8 cellular contexts compared by ENCODE assay signal in genomic region chr14:73136085-73136386, GRCh38. TPM values are rescaled to one million over a fixed set of nuclear protein-coding genes. Genes with fewer than 3 reads are reported as not detected.
DNase-seq lines count a peak whose midpoint lies in the region; ATAC-seq, FAIRE-seq and TF ChIP-seq lines count a peak whose summit lies in the region.

No MANE protein-coding gene starts in this region.

- H3K9me3 ChIP-seq in Caco-2 = no peaks in the 10 kb centered on the region
- no peaks in the 10 kb centered on the region for H3K9me3 ChIP-seq in Peyer's patch
- no peaks in the 10 kb centered on the region for H3K9me3 ChIP-seq in pancreas

- no peak for TF ChIP-seq CTCF in Caco-2 (IDR thresholded peaks at IDR 0.05; ENCODE audit: insufficient read depth in 1 of 2, low read depth in 1 of 2, low read length in 1 of 2, severe bottlenecking in 1 of 2, unreplicated experiment in 1 of 2)
- no peak for TF ChIP-seq CTCF in Peyer's patch (IDR thresholded peaks at IDR 0.05)
- no peak for TF ChIP-seq CTCF in epithelial cell of proximal tubule (conservative IDR thresholded peaks at IDR 0.05; ENCODE audit: low read depth, low read length)
- TF ChIP-seq CTCF in pancreas (IDR thresholded peaks at IDR 0.05) = no peak

- H3K36me3 ChIP-seq in Caco-2 (ENCODE audit: control insufficient read depth, insufficient read depth, low read length) = no peaks in the 10 kb centered on the region
- H3K36me3 ChIP-seq in Peyer's patch = no peaks in the 10 kb centered on the region
- no peaks in the 10 kb centered on the region for H3K36me3 ChIP-seq in pancreas

- no peak for ATAC-seq in pancreas

- peak overlapping the region; percentile 82 for H3K4me3 ChIP-seq in Caco-2 (ENCODE audit: low read depth, low read length)
- H3K4me3 ChIP-seq in Peyer's patch = peak overlapping the region; percentile 78 to 91 (median 88)
- H3K4me3 ChIP-seq in epithelial cell of proximal tubule (ENCODE audit: low read depth, low read length) = peak overlapping the region; percentile 88
- peak overlapping the region; percentile 59 to 89 (median 84) for H3K4me3 ChIP-seq in pancreas

- POLR2A ChIA-PET in Caco-2 (lab: Charles Lee) = interaction anchor here (0.6 to 1.3 kb wide), 15 partner anchors 10 to 1557 kb away, joined by 3 to 24 read pairs (median 5); partner anchors contain the start of genes RBM25, RIOX1 and ZFYVE1

- no peak for TF ChIP-seq POLR2A in Peyer's patch (IDR thresholded peaks at IDR 0.05)

- peak overlapping the region; percentile 78 for H3K27ac Mint-ChIP-seq in Caco-2 (ENCODE audit: unreplicated experiment)

- intact Hi-C loops in Caco-2 (cut with micrococcal nuclease; ENCODE audit: unreplicated experiment) (no loop called here), pancreas (cut with DNase I) (no loop called here)

- no peaks in the 10 kb centered on the region for H3K27me3 Mint-ChIP-seq in Caco-2 (ENCODE audit: insufficient read depth, unreplicated experiment)

- WGBS in pancreas, 2 donors = 2 to 3% methylated on average over 16 of the region's 16 CpGs

- FAIRE-seq in pancreas (lab: Jason Lieb, UNC) = no peak

- peaks cover 8% of the 10 kb centered on the region for H3K4me1 Mint-ChIP-seq in Caco-2 (ENCODE audit: low read depth, unreplicated experiment)

- peaks cover 16% of the 10 kb centered on the region for H3K9me3 Mint-ChIP-seq in Caco-2 (ENCODE audit: unreplicated experiment)

- CTCF ChIA-PET in Caco-2 (lab: Charles Lee) = interaction anchor here (0.7 to 1.2 kb wide), 4 partner anchors 12 to 622 kb away, joined by 3 to 7 read pairs (median 4); no protein-coding TSS in a partner anchor

- DNase-seq in Caco-2 = no peak
- no peak for DNase-seq in Peyer's patch
- no peak for DNase-seq in epithelial cell of proximal tubule (ENCODE audit: low read depth)
- DNase-seq in pancreas = no peak
- DNase-seq in cerebellum (ENCODE audit: low spot score) = no peak
- no peak for DNase-seq in kidney tubule cell (ENCODE audit: low spot score)
- DNase-seq in RPMI8226 = no peak
- no peak for DNase-seq in NCI-H69 (lab: John Stamatoyannopoulos, UW)

- peaks cover 35% of the 10 kb centered on the region for H3K36me3 Mint-ChIP-seq in Caco-2 (ENCODE audit: insufficient read depth, unreplicated experiment)

- H3K4me1 ChIP-seq in Caco-2 = no peaks in the 10 kb centered on the region
- peaks cover 0 to 18% (median 7%) of the 10 kb centered on the region in 4 donors for H3K4me1 ChIP-seq in Peyer's patch
- H3K4me1 ChIP-seq in pancreas = peaks cover 0 to 14% (median 0%) of the 10 kb centered on the region in 3 donors

- H3K27ac ChIP-seq in Peyer's patch = peak overlapping the region; percentile 96 to 100 (median 99)
- peak overlapping the region; percentile 75 to 95 (median 88) for H3K27ac ChIP-seq in pancreas

- H3K27me3 ChIP-seq in Caco-2 (replicated peaks; ENCODE audit: control insufficient read depth, insufficient read depth, low read length) (no peaks in the 10 kb centered on the region), Peyer's patch (no peaks in the 10 kb centered on the region), pancreas (no peaks in the 10 kb centered on the region)

- peak overlapping the region; percentile 74 for H3K4me3 Mint-ChIP-seq in Caco-2 (ENCODE audit: unreplicated experiment)

- BruUV-seq in Caco-2 (replicated peaks; lab: Mats Ljungman, UMichigan) = no TSS peak

RNA-seq across cellular contexts. Expression of gene PSEN1, which starts 0.3 kb away (rescaled TPM):
- 74.8 and 76.8 TPM in 2 replicates for total RNA-seq in Caco-2 (2022)
- total RNA-seq in Peyer's patch = 100 to 1,000 TPM in 2 of 4 donors, 10 to 100 TPM in 2; 32.2 to 118 (median 100) TPM
- 31.7 and 35.5 TPM in 2 replicates for total RNA-seq in epithelial cell of proximal tubule
- 10 to 100 TPM; 15.5 to 32.9 (median 20.2) TPM for total RNA-seq in pancreas
- polyA plus RNA-seq in pancreas = 10 to 100 TPM in 1 of 2 donors, 1 to 10 TPM in 1; 9.2 to 17.0 TPM
- 55.5 TPM for total RNA-seq in cerebellum
